In genomic region chr14:105411985-105412767, GRCh38 we compare ENCODE assay signal across 1 cellular context.
TF ChIP-seq lines count a peak whose summit lies in the region.

No MANE protein-coding gene starts in this region.

TF ChIP-seq in H1, 55 proteins besides CTCF, POLR2A, EP300 and RAD21:
- no peak for TF ChIP-seq TCF12 (IDR thresholded peaks at IDR 0.05; ENCODE audit: low read depth, low read length)
- TF ChIP-seq EZH2 (IDR thresholded peaks at IDR 0.05; ENCODE audit: low read depth, low read length, severe bottlenecking), result no peak
- no peak for TF ChIP-seq JUN (IDR thresholded peaks at IDR 0.05; ENCODE audit: low read depth, low read length)
- no peak for TF ChIP-seq HDAC6 (IDR thresholded peaks at IDR 0.05; ENCODE audit: low read depth, low read length)
- no peak for TF ChIP-seq HDAC2 (IDR thresholded peaks at IDR 0.05; ENCODE audit: borderline replicate concordance in 1 of 2, low read depth in 2 of 2, low read length in 2 of 2)
- TF ChIP-seq SIN3A (conservative IDR thresholded peaks at IDR 0.05 in 1 of 2, IDR thresholded peaks at IDR 0.05 in 1 of 2; ENCODE audit: low read depth in 1 of 2, low read length in 2 of 2), result no peak
- TF ChIP-seq, protein P1, sequence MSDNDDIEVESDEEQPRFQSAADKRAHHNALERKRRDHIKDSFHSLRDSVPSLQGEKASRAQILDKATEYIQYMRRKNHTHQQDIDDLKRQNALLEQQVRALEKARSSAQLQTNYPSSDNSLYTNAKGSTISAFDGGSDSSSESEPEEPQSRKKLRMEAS (IDR thresholded peaks at IDR 0.05), result no peak
- TF ChIP-seq MAFK (IDR thresholded peaks at IDR 0.05; ENCODE audit: low read depth, low read length), result no peak
- no peak for TF ChIP-seq CEBPB (IDR thresholded peaks at IDR 0.05; ENCODE audit: low read depth, low read length)
- no peak for TF ChIP-seq EGR1 (IDR thresholded peaks at IDR 0.05; ENCODE audit: borderline replicate concordance, low read depth, low read length)
- TF ChIP-seq RNF2 (IDR thresholded peaks at IDR 0.05; ENCODE audit: borderline replicate concordance, low read depth, low read length, missing control alignments, poor library complexity, severe bottlenecking), result no peak
- TF ChIP-seq CHD2 (IDR thresholded peaks at IDR 0.05; ENCODE audit: low read length), result no peak
- TF ChIP-seq, protein P2, sequence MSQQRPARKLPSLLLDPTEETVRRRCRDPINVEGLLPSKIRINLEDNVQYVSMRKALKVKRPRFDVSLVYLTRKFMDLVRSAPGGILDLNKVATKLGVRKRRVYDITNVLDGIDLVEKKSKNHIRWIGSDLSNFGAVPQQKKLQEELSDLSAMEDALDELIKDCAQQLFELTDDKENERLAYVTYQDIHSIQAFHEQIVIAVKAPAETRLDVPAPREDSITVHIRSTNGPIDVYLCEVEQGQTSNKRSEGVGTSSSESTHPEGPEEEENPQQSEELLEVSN (IDR thresholded peaks at IDR 0.05), result no peak
- no peak for TF ChIP-seq USF2 (IDR thresholded peaks at IDR 0.05; ENCODE audit: low read length)
- no peak for TF ChIP-seq YY1 (IDR thresholded peaks at IDR 0.05; ENCODE audit: low read depth, low read length)
- TF ChIP-seq SIRT6 (IDR thresholded peaks at IDR 0.05; ENCODE audit: low read length), result no peak
- TF ChIP-seq CBX8 (IDR thresholded peaks at IDR 0.05; ENCODE audit: borderline replicate concordance, low read depth, low read length), result no peak
TF ChIP-seq in H1: peak in this region for 0.
